Comparison of ENCODE assay signal across 8 cellular contexts in the genomic region with DNA sequence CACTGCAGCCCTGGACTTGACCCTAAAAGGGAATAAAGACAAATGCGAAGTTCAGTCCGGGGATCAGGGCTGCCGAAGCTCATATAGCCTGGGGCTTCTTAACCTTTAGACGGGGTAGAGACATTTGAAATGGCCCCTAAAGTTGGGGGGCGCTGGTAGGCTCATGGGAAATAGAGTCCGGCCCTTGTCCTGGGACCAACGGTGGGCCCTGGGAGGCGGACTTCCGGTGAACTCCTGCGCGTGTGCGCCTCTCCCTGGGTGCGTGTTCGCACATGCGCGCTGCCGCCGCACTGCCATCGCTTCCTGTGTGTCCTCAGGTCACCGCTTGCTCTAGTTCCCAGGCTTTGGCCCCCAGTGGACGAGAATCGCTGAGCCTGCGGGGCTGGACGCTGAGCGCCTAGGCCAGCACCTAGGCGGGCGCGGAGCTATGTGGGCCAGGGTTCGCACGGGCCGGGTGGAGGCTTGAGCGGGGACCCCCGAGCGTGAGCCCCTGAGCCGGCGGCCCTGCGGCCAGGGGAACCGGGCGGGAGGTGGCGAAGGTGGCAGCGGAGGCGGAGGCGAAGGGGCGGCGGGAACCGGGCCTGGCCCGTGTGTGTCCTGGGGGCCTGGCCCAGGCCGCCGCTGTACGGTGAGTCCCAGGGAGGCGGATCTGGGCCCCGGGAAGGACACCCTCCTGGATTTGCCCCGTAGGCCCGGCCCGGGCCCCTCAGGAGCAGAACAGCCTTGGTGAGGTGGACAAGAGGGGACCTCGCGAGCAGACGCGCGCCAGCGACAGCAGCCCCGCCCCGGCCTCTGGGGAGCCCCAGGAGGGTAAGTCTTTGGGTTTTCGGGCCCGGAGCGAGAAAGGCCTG. TPM values are rescaled to one million over a fixed set of nuclear protein-coding genes. Genes with fewer than 3 reads are reported as not detected.
DNase-seq lines count a peak whose midpoint lies in the region; FAIRE-seq and TF ChIP-seq lines count a peak whose summit lies in the region.

No MANE protein-coding gene starts in this region.

- H3K79me1 ChIP-seq in neuronal stem cell (ENCODE audit: low read depth, low read length), result peaks cover 8% of the 10 kb centered on the region

- H2BK120ac ChIP-seq in neuronal stem cell (ENCODE audit: low read depth, low read length), result no peak overlapping the region

- no peak overlapping the region for H2BK12ac ChIP-seq in neuronal stem cell (ENCODE audit: low read length)

- peaks cover 48% of the 10 kb centered on the region for H3K79me2 ChIP-seq in Loucy (ENCODE audit: insufficient read depth, low read length)

- H3K36me3 ChIP-seq in ES-I3 (ENCODE audit: insufficient read depth, low read length), result peaks cover 6% of the 10 kb centered on the region; the same call in 1 of the 2 replicates
- H3K36me3 ChIP-seq in H7 (replicated peaks; ENCODE audit: control insufficient read depth, insufficient read depth, low read length), result 0 out of 2 replicates have a peak, but pooled peaks cover 2% of the 10 kb centered on the region
- H3K36me3 ChIP-seq in Loucy (ENCODE audit: insufficient read depth, low read length), result peaks cover 7% of the 10 kb centered on the region; the same call in 1 of the 2 replicates
- peaks cover 4 to 31% of the 10 kb centered on the region in 2 donors for H3K36me3 ChIP-seq in neuronal stem cell (replicated peaks in 1 of 2; ENCODE audit: control insufficient read depth in 2 of 2, insufficient read depth in 2 of 2, low read length in 2 of 2)
- H3K36me3 ChIP-seq in subcutaneous abdominal adipose tissue (ENCODE audit: control insufficient read depth in 5 of 5, insufficient read depth in 5 of 5, low read length in 5 of 5), result peaks cover 0 to 18% (median 5%) of the 10 kb centered on the region in 5 donors

- peak overlapping the region; percentile 99 for H3K18ac ChIP-seq in neuronal stem cell (ENCODE audit: low read length)

- H3K4me2 ChIP-seq in Loucy (ENCODE audit: low read depth, low read length, poor library complexity, severe bottlenecking) (peak overlapping the region; percentile 88), neuronal stem cell (ENCODE audit: insufficient read depth, low read length, poor library complexity, severe bottlenecking) (peak overlapping the region; percentile 94)

- no peak for TF ChIP-seq CTCF in Loucy (conservative IDR thresholded peaks at IDR 0.05; ENCODE audit: low read length)

- peak overlapping the region; percentile 89 for H4K8ac ChIP-seq in neuronal stem cell (ENCODE audit: low read depth, low read length)

- peak overlapping the region; percentile 95 for H3K23ac ChIP-seq in neuronal stem cell (ENCODE audit: low read depth, low read length, poor library complexity)

- H3K9me3 ChIP-seq in ES-I3 (ENCODE audit: control insufficient read depth, insufficient read depth, low read length) (no peaks in the 10 kb centered on the region), Loucy (ENCODE audit: insufficient read depth, low read depth, low read length) (no peaks in the 10 kb centered on the region), neuronal stem cell (replicated peaks in 1 of 2; ENCODE audit: control insufficient read depth in 2 of 2, insufficient read depth in 1 of 2, low read depth in 1 of 2, low read length in 2 of 2) (no peaks in the 10 kb centered on the region), subcutaneous abdominal adipose tissue (ENCODE audit: control insufficient read depth in 5 of 5, low read length in 5 of 5) (no peaks in the 10 kb centered on the region)

- peak overlapping the region; percentile 92 for H4K91ac ChIP-seq in neuronal stem cell (ENCODE audit: low read depth, low read length, poor library complexity)

- H3K4me1 ChIP-seq in ES-I3 (ENCODE audit: insufficient read depth, low read length) (no peaks in the 10 kb centered on the region), Loucy (ENCODE audit: insufficient read depth, low read length, poor library complexity, severe bottlenecking) (peaks cover 11% of the 10 kb centered on the region), neuronal stem cell (ENCODE audit: control insufficient read depth in 2 of 2, insufficient read depth in 1 of 2, low read depth in 1 of 2, low read length in 2 of 2) (peaks cover 0 to 3% of the 10 kb centered on the region in 2 donors), subcutaneous abdominal adipose tissue (ENCODE audit: control insufficient read depth in 5 of 5, insufficient read depth in 5 of 5, low read length in 5 of 5) (peaks cover 2 to 19% (median 10%) of the 10 kb centered on the region in 5 donors)

- H3F3A ChIP-seq in Loucy (ENCODE audit: low read depth), result no peaks in the 10 kb centered on the region

- peaks cover 19% of the 10 kb centered on the region for H4K20me1 ChIP-seq in Loucy (ENCODE audit: insufficient read depth, low read length, poor library complexity, severe bottlenecking)

- H3K27ac ChIP-seq in neuronal stem cell (replicated peaks; ENCODE audit: low read length) (peak overlapping the region; percentile 43), subcutaneous abdominal adipose tissue (ENCODE audit: low read depth, low read length) (peak overlapping the region; percentile 82)

- H3K9me2 ChIP-seq in Loucy (replicated peaks; ENCODE audit: low read depth, low read length), result no peaks in the 10 kb centered on the region

- no peaks in the 10 kb centered on the region for H3K27me3 ChIP-seq in H7 (ENCODE audit: control insufficient read depth, insufficient read depth, low read length)
- no peaks in the 10 kb centered on the region for H3K27me3 ChIP-seq in Loucy (ENCODE audit: insufficient read depth, low read length, poor library complexity, severe bottlenecking)
- no peaks in the 10 kb centered on the region for H3K27me3 ChIP-seq in neuronal stem cell (ENCODE audit: control insufficient read depth in 3 of 3, insufficient read depth in 3 of 3, low read depth in 1 of 3, low read length in 3 of 3)
- no peaks in the 10 kb centered on the region for H3K27me3 ChIP-seq in subcutaneous abdominal adipose tissue (ENCODE audit: control insufficient read depth in 5 of 5, insufficient read depth in 4 of 5, low read length in 5 of 5)

- peak overlapping the region; percentile 90 for H2AK5ac ChIP-seq in neuronal stem cell (ENCODE audit: low read depth, low read length)

- peak overlapping the region; percentile 71 for H3K14ac ChIP-seq in neuronal stem cell (ENCODE audit: low read length)

- H2BK15ac ChIP-seq in neuronal stem cell (ENCODE audit: low read length), result no peak overlapping the region

- no peak overlapping the region for H3K4ac ChIP-seq in neuronal stem cell (ENCODE audit: low read length)

- WGBS in neuronal stem cell (ENCODE audit: extremely low coverage in 2 of 2, insufficient read length in 2 of 2, insufficient replicate concordance in 1 of 2), 2 donors, result no CpG with 5 or more reads among the region's 66 CpGs

- H3K4me3 ChIP-seq in H7 (ENCODE audit: insufficient read depth, low read depth, low read length) (peak overlapping the region; percentile 91), Loucy (ENCODE audit: low read length, poor library complexity, severe bottlenecking) (peak overlapping the region; percentile 78), neuronal stem cell (ENCODE audit: low read length in 2 of 2) (peak overlapping the region; percentile 83 to 93), subcutaneous abdominal adipose tissue (ENCODE audit: low read depth in 1 of 5, low read length in 5 of 5) (peak overlapping the region; percentile 76 to 92 (median 87))

- H3K9ac ChIP-seq in ES-I3 (ENCODE audit: low read depth, low read length), result peak overlapping the region; percentile 98
- peak overlapping the region; percentile 87 for H3K9ac ChIP-seq in Loucy (ENCODE audit: low read depth, low read length, poor library complexity, severe bottlenecking)
- peak overlapping the region; percentile 94 for H3K9ac ChIP-seq in neuronal stem cell (ENCODE audit: low read depth, low read length, poor library complexity)
- H3K9ac ChIP-seq in subcutaneous abdominal adipose tissue (ENCODE audit: low read length in 5 of 5), result peak overlapping the region; percentile 77 to 93 (median 92)

- DNase-seq in H7 (peak; percentile 97), SIG-M5 (lab: John Stamatoyannopoulos, UW) (peak; percentile 39), frontal cortex (ENCODE audit: low spot score in 2 of 2) (peak; percentile 85 to 89), neuronal stem cell (ENCODE audit: low spot score) (peak; percentile 68)
- peak; percentile 42 to 70 (median 56) for DNase-seq in activated naive CD4-positive, alpha-beta T cell (lab: John Stamatoyannopoulos, UW)

- no peak for FAIRE-seq in frontal cortex (lab: Jason Lieb, UNC)

- no peak overlapping the region for H2BK5ac ChIP-seq in neuronal stem cell (ENCODE audit: low read length)

- H2AFZ ChIP-seq in Loucy (ENCODE audit: low read length) (peak overlapping the region; percentile 94), neuronal stem cell (ENCODE audit: low read length) (peak overlapping the region; percentile 95)

RNA-seq across cellular contexts. Expression of gene ZNF12, which starts 23.0 kb away (rescaled TPM):
- 13.8 and 16.7 TPM in 2 replicates for total RNA-seq in H7 (2014; rRNA removed; shearing (Covaris generic))
- total RNA-seq in frontal cortex, result 28.1 TPM
- 14.7 TPM for polyA plus RNA-seq in neuronal stem cell (2013, experiment 1 of 2)
- 14.7 TPM for polyA plus RNA-seq in neuronal stem cell (2013, experiment 2 of 2)

RNA-seq across cellular contexts. Expression of gene RSPH10B2, which starts 24.2 kb away (rescaled TPM):
- 0.31 and 0.37 TPM in 2 replicates for total RNA-seq in H7 (2014; rRNA removed; shearing (Covaris generic))
- 1.2 TPM for total RNA-seq in frontal cortex
- 0.13 TPM for polyA plus RNA-seq in neuronal stem cell (2013, experiment 1 of 2)
- 0.06 TPM for polyA plus RNA-seq in neuronal stem cell (2013, experiment 2 of 2)

Comparison
In these comparisons a context has a peak if more than half of its experiments do, and no peak if none do; other contexts are left out.
1. Peak in every context shown above with its lines: DNase-seq, H3K4me3 ChIP-seq and H3K27ac ChIP-seq.
2. DNase-seq: peak in every context shown above with its lines; median percentile 97 in H7; 87 in frontal cortex; 68 in neuronal stem cell; 56 in activated naive CD4-positive, alpha-beta T cell; 39 in SIG-M5.